28 cellular contexts compared by ENCODE assay signal in genomic region chr6:169986171-169986847, GRCh38.
"Had no signal": no experiment of that assay in that cellular context is flagged by ENCODE, and none has a peak within 500 bp of the region (broad histone marks: within the 10 kb centered on the region; RNA-seq: fewer than 3 reads in every experiment).

No MANE protein-coding gene starts in this region.

- H3K4me1 ChIP-seq: adrenal gland, ascending aorta, gastroesophageal sphincter, lower lobe of right lung, testis, transverse colon had no signal

- ATAC-seq: activated CD4-positive, CD25-positive, alpha-beta regulatory T cell treated with anti-CD3 and anti-CD28 coated beads, Interleukin-2, amount 50 U/mL, for 24 hours; activated naive CD4-positive, alpha-beta T cell treated with anti-CD3 and anti-CD28 coated beads, Interleukin-2, amount 50 U/mL, for 72 hours; effector memory CD8-positive, alpha-beta T cell; gastroesophageal sphincter; lower lobe of right lung; mucosa of descending colon; natural killer cell treated with Interleukin-12 subunit alpha and Interleukin-12 subunit beta and Interleukin-15 and Interleukin-18, amount 100 ng/mL, for 72 hours had no signal

- H3K27ac ChIP-seq: adrenal gland, ascending aorta, cardiac muscle cell, gastroesophageal sphincter, lower lobe of right lung, neutrophil, testis, transverse colon, WERI-Rb-1 had no signal

- H3K36me3 ChIP-seq: adrenal gland, ascending aorta, cardiac muscle cell, gastroesophageal sphincter, lower lobe of right lung, neutrophil, transverse colon, WERI-Rb-1 had no signal

- H3K27me3 ChIP-seq: adrenal gland, ascending aorta, cardiac muscle cell, testis, transverse colon had no signal

- H3K4me3 Mint-ChIP-seq: brain; effector memory CD8-positive, alpha-beta T cell; natural killer cell treated with Interleukin-12 subunit alpha and Interleukin-12 subunit beta and Interleukin-15 and Interleukin-18, amount 100 ng/mL, for 72 hours; T-helper 1 cell treated with Interleukin-12 subunit alpha and Interleukin-12 subunit beta and Interleukin-4 antibody, amounts not matched to agents 30 μg/mL and 1 μg/mL, for 36 hours had no signal

- H3K36me3 Mint-ChIP-seq: activated naive CD4-positive, alpha-beta T cell treated with anti-CD3 and anti-CD28 coated beads, Interleukin-2, amount 50 U/mL, for 72 hours; brain; natural killer cell treated with Interleukin-12 subunit alpha and Interleukin-12 subunit beta and Interleukin-15 and Interleukin-18, amount 100 ng/mL, for 72 hours had no signal

- H3K4me3 ChIP-seq: adrenal gland, ascending aorta, cardiac muscle cell, gastroesophageal sphincter, lower lobe of right lung, mucosa of descending colon, smooth muscle cell, testis, transverse colon had no signal

- H3K27ac Mint-ChIP-seq: activated naive CD4-positive, alpha-beta T cell treated with anti-CD3 and anti-CD28 coated beads, Interleukin-2, amount 50 U/mL, for 72 hours; effector memory CD8-positive, alpha-beta T cell; natural killer cell treated with Interleukin-12 subunit alpha and Interleukin-12 subunit beta and Interleukin-15 and Interleukin-18, amount 100 ng/mL, for 72 hours; progenitor cell of endocrine pancreas; T-helper 1 cell treated with Interleukin-12 subunit alpha and Interleukin-12 subunit beta and Interleukin-4 antibody, amounts not matched to agents 30 μg/mL and 1 μg/mL, for 36 hours had no signal

- H3K9me3 ChIP-seq: adrenal gland, ascending aorta, gastroesophageal sphincter, lower lobe of right lung, mucosa of descending colon, neutrophil, testis, transverse colon had no signal

- DNase-seq: activated CD4-positive, alpha-beta T cell treated with anti-CD3 and anti-CD28 coated beads for 48 hours; activated CD4-positive, alpha-beta T cell treated with anti-CD3 and anti-CD28 coated beads, Interleukin-2, amount 50 U/mL, for 48 hours; activated CD8-positive, alpha-beta memory T cell treated with anti-CD3 and anti-CD28 coated beads, Interleukin-2, amount 50 U/mL, for 4 hours; activated T-cell treated with anti-CD3 and anti-CD28 coated beads, Interleukin-2, amount 50 U/mL, for 1 hour; adrenal gland; cortex of kidney; effector memory CD8-positive, alpha-beta T cell; hippocampal formation; lower lobe of right lung; mesendoderm; stimulated activated naive CD4-positive, alpha-beta T cell treated with Interleukin-2 at 50 U/mL for 16 hours; SW 1271; T-helper 9 cell; testis; transverse colon; WERI-Rb-1 had no signal

- H3K9me3 Mint-ChIP-seq: activated naive CD4-positive, alpha-beta T cell treated with anti-CD3 and anti-CD28 coated beads, Interleukin-2, amount 50 U/mL, for 72 hours; brain; effector memory CD8-positive, alpha-beta T cell; natural killer cell treated with Interleukin-12 subunit alpha and Interleukin-12 subunit beta and Interleukin-15 and Interleukin-18, amount 100 ng/mL, for 72 hours; T-helper 1 cell treated with Interleukin-12 subunit alpha and Interleukin-12 subunit beta and Interleukin-4 antibody, amounts not matched to agents 30 μg/mL and 1 μg/mL, for 36 hours had no signal
